Comparison of ENCODE assay signal across 13 cellular contexts in genomic region chr4:72591547-72591946, GRCh38. TPM values are rescaled to one million over a fixed set of nuclear protein-coding genes. Genes with fewer than 3 reads are reported as not detected.
"Had no signal": no experiment of that assay in that cellular context is flagged by ENCODE, and none has a peak within 500 bp of the region (broad histone marks: within the 10 kb centered on the region; RNA-seq: fewer than 3 reads in every experiment).

No MANE protein-coding gene starts in this region.

- H3K9me3 ChIP-seq: left ventricle myocardium inferior, neutrophil had no signal

- H3K27ac ChIP-seq: left ventricle myocardium inferior, neutrophil had no signal

- ATAC-seq: activated T-cell treated with anti-CD3 and anti-CD28 coated beads, Interleukin-2, amount 50 U/mL, for 72 hours; naive thymus-derived CD8-positive, alpha-beta T cell had no signal

- H3K4me3 ChIP-seq: left ventricle myocardium inferior had no signal

- H3K27me3 ChIP-seq: neutrophil had no signal

- DNase-seq: activated CD4-positive, alpha-beta T cell treated with anti-CD3 and anti-CD28 coated beads, Interleukin-2, amount 10 ng/mL, durations not matched to agents 7 days and 5 days; activated CD8-positive, alpha-beta memory T cell treated with anti-CD3 and anti-CD28 coated beads, Interleukin-2, amount 50 U/mL, for 48 hours; activated gamma-delta T cell treated with Interleukin-2 at 50 U/mL for 16 hours; activated T-cell treated with anti-CD3 and anti-CD28 coated beads, Interleukin-2, amount 50 U/mL, for 72 hours; amygdala; cortex of kidney; effector memory CD4-positive, alpha-beta T cell; hippocampal formation; left ventricle myocardium inferior; naive thymus-derived CD8-positive, alpha-beta T cell; stimulated activated CD4-positive, alpha-beta T cell treated with anti-CD3 and anti-CD28 coated beads, Interleukin-12 subunit alpha, Interleukin-12 subunit beta, amount 100 ng/mL, for 4 hours; stimulated activated CD4-positive, alpha-beta T cell treated with anti-CD3 and anti-CD28 coated beads, Interleukin-2, amount 100 ng/mL, for 24 hours had no signal

- H3K36me3 ChIP-seq: left ventricle myocardium inferior, neutrophil had no signal

- H3K4me1 ChIP-seq: left ventricle myocardium inferior had no signal

RNA-seq across cellular contexts. Expression of gene ADAMTS3, which starts 22.5 kb away (rescaled TPM):
- total RNA-seq: activated CD4-positive, alpha-beta T cell treated with anti-CD3 and anti-CD28 coated beads, Interleukin-2, amount 10 ng/mL, durations not matched to agents 7 days and 5 days; activated T-cell treated with anti-CD3 and anti-CD28 coated beads, Interleukin-2, amount 50 U/mL, for 72 hours; naive thymus-derived CD8-positive, alpha-beta T cell had no signal
- polyA plus RNA-seq: naive thymus-derived CD8-positive, alpha-beta T cell had no signal
